In the genomic region with DNA sequence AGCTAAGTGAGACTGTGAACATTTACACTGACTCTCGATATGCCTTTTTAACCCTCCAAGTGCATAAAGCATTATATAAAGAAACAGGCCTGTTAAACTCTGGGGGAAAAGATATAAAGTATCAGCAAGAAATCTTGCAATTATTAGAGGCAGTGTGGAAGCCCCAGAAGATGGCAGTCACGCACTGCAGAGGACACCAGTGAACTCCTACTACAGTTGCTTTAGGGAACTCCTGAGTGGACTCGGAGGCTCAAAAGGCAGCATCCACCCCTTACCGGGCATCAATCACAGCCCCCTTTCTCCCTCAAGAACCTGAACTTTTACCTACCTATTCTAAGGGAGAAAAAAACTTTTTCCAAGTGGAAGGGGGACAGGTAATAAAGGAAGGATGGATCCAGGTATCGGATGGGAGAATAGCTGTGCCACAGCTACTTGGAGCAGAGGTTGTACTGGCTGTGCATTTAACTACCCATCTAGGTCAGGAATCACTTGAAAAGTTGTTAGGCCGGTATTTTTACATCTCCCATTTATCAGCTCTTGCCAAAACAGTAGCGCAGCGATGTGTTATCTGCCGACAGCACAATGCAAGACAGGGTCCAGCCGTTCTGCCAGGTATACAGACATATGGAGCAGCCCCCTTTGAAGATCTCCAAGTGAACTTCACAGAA, we compare ENCODE assay signal across 1 cellular context.
TF ChIP-seq lines count a peak whose summit lies in the region.

No MANE protein-coding gene starts in this region.

TF ChIP-seq in H1, 55 proteins besides CTCF, POLR2A, EP300 and RAD21 (continued from another document):
- no peak for TF ChIP-seq CREB1 (IDR thresholded peaks at IDR 0.05)
- TF ChIP-seq BACH1 (IDR thresholded peaks at IDR 0.05; ENCODE audit: low read length) = no peak
